Comparison of ENCODE assay signal across 2 cellular contexts in the genomic region with DNA sequence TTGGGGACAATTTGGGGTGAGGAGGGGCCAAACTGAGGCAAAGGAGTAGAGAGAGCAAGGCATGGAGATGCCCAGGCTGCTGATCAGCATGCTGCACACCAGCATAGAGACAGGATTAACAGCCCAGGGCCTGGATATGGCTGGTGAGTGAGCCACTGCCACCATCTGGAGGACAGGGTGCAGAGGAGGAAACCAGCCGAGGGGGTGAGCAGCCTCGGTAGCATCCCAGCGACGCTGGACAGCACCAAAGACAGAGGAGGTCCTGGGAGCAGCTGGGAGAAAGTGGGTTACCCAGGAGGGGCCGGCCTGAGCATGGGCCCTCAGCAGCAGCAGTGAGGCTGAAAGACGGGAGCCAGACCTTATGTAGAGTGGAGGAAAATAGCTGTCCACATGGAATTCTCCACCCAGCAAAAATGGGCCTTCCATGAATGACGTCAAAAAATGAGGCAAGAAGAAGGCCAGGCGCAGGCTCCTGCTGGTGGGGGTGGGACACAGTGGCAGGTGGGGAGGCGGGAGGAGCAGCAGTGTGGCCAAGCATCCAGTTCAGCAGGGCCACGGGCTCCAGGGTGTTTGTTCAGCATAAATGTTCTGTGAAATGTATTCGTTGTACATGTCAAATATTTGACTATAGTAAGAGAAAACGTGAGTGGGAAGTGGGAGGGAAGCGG.
A peak's percentile ranks its signal among the peaks of the same experiment; 100 is the strongest.
TF ChIP-seq lines count a peak whose summit lies in the region.

No MANE protein-coding gene starts in this region.

TF ChIP-seq in SK-N-SH treated with all-trans-retinoic acid at 6 μM for 48 hours, 23 proteins besides CTCF, POLR2A, EP300 and RAD21 (continued from another document):
- TF ChIP-seq, protein P1, sequence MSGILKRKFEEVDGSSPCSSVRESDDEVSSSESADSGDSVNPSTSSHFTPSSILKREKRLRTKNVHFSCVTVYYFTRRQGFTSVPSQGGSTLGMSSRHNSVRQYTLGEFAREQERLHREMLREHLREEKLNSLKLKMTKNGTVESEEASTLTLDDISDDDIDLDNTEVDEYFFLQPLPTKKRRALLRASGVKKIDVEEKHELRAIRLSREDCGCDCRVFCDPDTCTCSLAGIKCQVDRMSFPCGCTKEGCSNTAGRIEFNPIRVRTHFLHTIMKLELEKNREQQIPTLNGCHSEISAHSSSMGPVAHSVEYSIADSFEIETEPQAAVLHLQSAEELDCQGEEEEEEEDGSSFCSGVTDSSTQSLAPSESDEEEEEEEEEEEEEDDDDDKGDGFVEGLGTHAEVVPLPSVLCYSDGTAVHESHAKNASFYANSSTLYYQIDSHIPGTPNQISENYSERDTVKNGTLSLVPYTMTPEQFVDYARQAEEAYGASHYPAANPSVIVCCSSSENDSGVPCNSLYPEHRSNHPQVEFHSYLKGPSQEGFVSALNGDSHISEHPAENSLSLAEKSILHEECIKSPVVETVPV (CRISPR knock-in tag; IDR thresholded peaks at IDR 0.05) = no peak
- TF ChIP-seq ARNTL (CRISPR knock-in tag; IDR thresholded peaks at IDR 0.05; ENCODE audit: borderline replicate concordance, low read depth) = no peak
- TF ChIP-seq, protein P2, sequence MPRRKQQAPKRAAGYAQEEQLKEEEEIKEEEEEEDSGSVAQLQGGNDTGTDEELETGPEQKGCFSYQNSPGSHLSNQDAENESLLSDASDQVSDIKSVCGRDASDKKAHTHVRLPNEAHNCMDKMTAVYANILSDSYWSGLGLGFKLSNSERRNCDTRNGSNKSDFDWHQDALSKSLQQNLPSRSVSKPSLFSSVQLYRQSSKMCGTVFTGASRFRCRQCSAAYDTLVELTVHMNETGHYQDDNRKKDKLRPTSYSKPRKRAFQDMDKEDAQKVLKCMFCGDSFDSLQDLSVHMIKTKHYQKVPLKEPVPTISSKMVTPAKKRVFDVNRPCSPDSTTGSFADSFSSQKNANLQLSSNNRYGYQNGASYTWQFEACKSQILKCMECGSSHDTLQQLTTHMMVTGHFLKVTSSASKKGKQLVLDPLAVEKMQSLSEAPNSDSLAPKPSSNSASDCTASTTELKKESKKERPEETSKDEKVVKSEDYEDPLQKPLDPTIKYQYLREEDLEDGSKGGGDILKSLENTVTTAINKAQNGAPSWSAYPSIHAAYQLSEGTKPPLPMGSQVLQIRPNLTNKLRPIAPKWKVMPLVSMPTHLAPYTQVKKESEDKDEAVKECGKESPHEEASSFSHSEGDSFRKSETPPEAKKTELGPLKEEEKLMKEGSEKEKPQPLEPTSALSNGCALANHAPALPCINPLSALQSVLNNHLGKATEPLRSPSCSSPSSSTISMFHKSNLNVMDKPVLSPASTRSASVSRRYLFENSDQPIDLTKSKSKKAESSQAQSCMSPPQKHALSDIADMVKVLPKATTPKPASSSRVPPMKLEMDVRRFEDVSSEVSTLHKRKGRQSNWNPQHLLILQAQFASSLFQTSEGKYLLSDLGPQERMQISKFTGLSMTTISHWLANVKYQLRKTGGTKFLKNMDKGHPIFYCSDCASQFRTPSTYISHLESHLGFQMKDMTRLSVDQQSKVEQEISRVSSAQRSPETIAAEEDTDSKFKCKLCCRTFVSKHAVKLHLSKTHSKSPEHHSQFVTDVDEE (CRISPR knock-in tag; IDR thresholded peaks at IDR 0.05) = no peak
- TF ChIP-seq ZFP30 (CRISPR knock-in tag; IDR thresholded peaks at IDR 0.05) = no peak
- TF ChIP-seq OSR1 (CRISPR knock-in tag; IDR thresholded peaks at IDR 0.05) = no peak
- TF ChIP-seq, protein P3, sequence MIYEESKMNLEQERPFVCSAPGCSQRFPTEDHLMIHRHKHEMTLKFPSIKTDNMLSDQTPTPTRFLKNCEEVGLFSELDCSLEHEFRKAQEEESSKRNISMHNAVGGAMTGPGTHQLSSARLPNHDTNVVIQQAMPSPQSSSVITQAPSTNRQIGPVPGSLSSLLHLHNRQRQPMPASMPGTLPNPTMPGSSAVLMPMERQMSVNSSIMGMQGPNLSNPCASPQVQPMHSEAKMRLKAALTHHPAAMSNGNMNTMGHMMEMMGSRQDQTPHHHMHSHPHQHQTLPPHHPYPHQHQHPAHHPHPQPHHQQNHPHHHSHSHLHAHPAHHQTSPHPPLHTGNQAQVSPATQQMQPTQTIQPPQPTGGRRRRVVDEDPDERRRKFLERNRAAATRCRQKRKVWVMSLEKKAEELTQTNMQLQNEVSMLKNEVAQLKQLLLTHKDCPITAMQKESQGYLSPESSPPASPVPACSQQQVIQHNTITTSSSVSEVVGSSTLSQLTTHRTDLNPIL (CRISPR knock-in tag; IDR thresholded peaks at IDR 0.05; ENCODE audit: low read depth) = no peak
TF ChIP-seq in SK-N-SH treated with all-trans-retinoic acid at 6 μM for 48 hours: peak in this region for 0.

TF ChIP-seq in HepG2, 621 proteins besides CTCF, POLR2A, EP300 and RAD21 (continued from another document):
- TF ChIP-seq, protein P4, sequence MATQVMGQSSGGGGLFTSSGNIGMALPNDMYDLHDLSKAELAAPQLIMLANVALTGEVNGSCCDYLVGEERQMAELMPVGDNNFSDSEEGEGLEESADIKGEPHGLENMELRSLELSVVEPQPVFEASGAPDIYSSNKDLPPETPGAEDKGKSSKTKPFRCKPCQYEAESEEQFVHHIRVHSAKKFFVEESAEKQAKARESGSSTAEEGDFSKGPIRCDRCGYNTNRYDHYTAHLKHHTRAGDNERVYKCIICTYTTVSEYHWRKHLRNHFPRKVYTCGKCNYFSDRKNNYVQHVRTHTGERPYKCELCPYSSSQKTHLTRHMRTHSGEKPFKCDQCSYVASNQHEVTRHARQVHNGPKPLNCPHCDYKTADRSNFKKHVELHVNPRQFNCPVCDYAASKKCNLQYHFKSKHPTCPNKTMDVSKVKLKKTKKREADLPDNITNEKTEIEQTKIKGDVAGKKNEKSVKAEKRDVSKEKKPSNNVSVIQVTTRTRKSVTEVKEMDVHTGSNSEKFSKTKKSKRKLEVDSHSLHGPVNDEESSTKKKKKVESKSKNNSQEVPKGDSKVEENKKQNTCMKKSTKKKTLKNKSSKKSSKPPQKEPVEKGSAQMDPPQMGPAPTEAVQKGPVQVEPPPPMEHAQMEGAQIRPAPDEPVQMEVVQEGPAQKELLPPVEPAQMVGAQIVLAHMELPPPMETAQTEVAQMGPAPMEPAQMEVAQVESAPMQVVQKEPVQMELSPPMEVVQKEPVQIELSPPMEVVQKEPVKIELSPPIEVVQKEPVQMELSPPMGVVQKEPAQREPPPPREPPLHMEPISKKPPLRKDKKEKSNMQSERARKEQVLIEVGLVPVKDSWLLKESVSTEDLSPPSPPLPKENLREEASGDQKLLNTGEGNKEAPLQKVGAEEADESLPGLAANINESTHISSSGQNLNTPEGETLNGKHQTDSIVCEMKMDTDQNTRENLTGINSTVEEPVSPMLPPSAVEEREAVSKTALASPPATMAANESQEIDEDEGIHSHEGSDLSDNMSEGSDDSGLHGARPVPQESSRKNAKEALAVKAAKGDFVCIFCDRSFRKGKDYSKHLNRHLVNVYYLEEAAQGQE (IDR thresholded peaks at IDR 0.05; ENCODE audit: borderline replicate concordance in 1 of 2, low read depth in 1 of 2, low read length in 2 of 2) = peak in 1 of 2 experiments; percentile 68; a peak in 3 of 4 replicates
